31 cellular contexts compared by ENCODE assay signal in the genomic region with DNA sequence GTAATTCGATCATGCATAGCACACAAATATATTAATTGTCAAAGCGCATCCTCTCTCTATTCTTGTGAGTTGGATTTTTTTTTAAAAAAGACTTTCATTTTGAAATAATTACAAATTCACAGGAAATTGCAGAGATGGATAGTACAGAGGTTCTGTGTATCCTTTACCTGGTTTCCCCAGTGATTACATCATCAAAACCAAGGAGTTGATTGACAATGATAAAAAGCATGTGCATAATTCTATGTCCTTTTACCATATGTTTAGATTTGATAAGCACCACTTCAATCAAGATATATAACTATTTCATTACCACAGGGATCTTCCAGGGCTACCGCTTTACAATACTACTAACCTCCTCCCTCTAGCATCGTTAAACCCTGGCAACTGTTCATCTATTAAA. TPM values are rescaled to one million over a fixed set of nuclear protein-coding genes. Genes with fewer than 3 reads are reported as not detected.
"Had no signal": no experiment of that assay in that cellular context is flagged by ENCODE, and none has a peak within 500 bp of the region (broad histone marks: within the 10 kb centered on the region; RNA-seq: fewer than 3 reads in every experiment).

No MANE protein-coding gene starts in this region.

- H3K4me1 ChIP-seq: ascending aorta, colonic mucosa, gastrocnemius medialis had no signal

- H3K36me3 ChIP-seq: ascending aorta, cardiac muscle cell, colonic mucosa, gastrocnemius medialis, ovary, thoracic aorta had no signal

- H3K4me3 ChIP-seq: ascending aorta, cardiac muscle cell, colonic mucosa, dorsolateral prefrontal cortex, gastrocnemius medialis, hepatocyte, ovary, skin epidermis, thoracic aorta had no signal

- H3K9me3 ChIP-seq: ascending aorta, colonic mucosa, gastrocnemius medialis, ovary, thoracic aorta had no signal

- H3K27ac ChIP-seq: ascending aorta, cardiac muscle cell, colonic mucosa, dorsolateral prefrontal cortex, gastrocnemius medialis, hepatocyte, ovary, skin epidermis, thoracic aorta, VCaP had no signal

- ATAC-seq: activated CD4-positive, CD25-positive, alpha-beta regulatory T cell treated with anti-CD3 and anti-CD28 coated beads, Interleukin-2, amount 50 U/mL, for 24 hours; gastrocnemius medialis; left ventricle myocardium superior; sciatic nerve had no signal

- DNase-seq: activated CD4-positive, alpha-beta T cell treated with anti-CD3 and anti-CD28 coated beads for 48 hours; activated CD4-positive, alpha-beta T cell treated with anti-CD3 and anti-CD28 coated beads, Interleukin-2, amount 50 U/mL, for 48 hours; activated CD8-positive, alpha-beta memory T cell treated with anti-CD3 and anti-CD28 coated beads, Interleukin-2, amount 50 U/mL, for 4 hours; activated effector memory CD4-positive, alpha-beta T cell treated with anti-CD3 and anti-CD28 coated beads, Interleukin-2, amount 50 U/mL, for 16 hours; activated naive CD4-positive, alpha-beta T cell treated with anti-CD3 and anti-CD28 coated beads, Interleukin-2, amount 10 ng/mL, durations not matched to agents 7 days and 5 days; activated naive CD8-positive, alpha-beta T cell treated with anti-CD3 and anti-CD28 coated beads, Interleukin-2, amount 10 ng/mL, durations not matched to agents 7 days and 5 days; activated T-cell treated with anti-CD3 and anti-CD28 coated beads, Interleukin-2, amount 50 U/mL, for 1 hour; cerebellar nuclear complex; colonic mucosa; dorsolateral prefrontal cortex; effector memory CD4-positive, alpha-beta T cell; gastrocnemius medialis; glutamatergic neuron; islet precursor cell; left ventricle myocardium superior; naive B cell; nephron progenitor cell; ovary; stimulated activated CD4-positive, alpha-beta T cell treated with anti-CD3 and anti-CD28 coated beads, Interleukin-12 subunit alpha, Interleukin-12 subunit beta, amount 100 ng/mL, for 4 hours; stimulated activated CD4-positive, alpha-beta T cell treated with anti-CD3 and anti-CD28 coated beads, Interleukin-4, amount 100 ng/mL, for 24 hours; trophoblast cell had no signal

RNA-seq across cellular contexts. Expression of a gene that starts 40.2 kb away (rescaled TPM):
- total RNA-seq: activated CD8-positive, alpha-beta memory T cell treated with anti-CD3 and anti-CD28 coated beads for 36 hours; activated naive CD8-positive, alpha-beta T cell treated with anti-CD3 and anti-CD28 coated beads, Interleukin-2, amount 10 ng/mL, durations not matched to agents 7 days and 5 days; activated T-helper 1 cell treated with anti-CD3 and anti-CD28 coated beads, Interleukin-12 subunit alpha, Interleukin-12 subunit beta, Interleukin-2, Interleukin-4 antibody, amounts not matched to agents 30 ng/mL and 10 ng/mL and 1 ng/mL, durations not matched to agents 14 hours and 24 hours and 36 hours had no signal
